Comparison of ENCODE assay signal across 11 cellular contexts in the genomic region with DNA sequence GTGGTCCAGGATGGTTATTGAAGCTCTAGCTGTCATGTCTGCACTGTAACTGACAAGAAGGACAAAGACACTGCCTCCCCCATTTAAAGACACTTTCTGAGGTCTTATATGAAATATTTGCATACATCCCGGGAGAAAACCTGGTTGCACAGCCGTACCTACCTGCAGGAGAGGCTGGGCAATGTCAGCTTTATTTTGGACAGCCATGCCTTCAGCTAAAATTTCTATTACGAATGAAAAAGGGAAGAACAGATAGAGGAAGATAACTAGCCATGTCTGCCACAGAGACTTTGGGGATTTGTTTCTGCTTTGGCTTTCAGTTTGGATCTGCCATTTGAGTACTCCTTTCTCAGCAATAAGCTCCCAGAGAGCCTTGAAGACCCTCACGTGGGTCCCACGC. TPM values are rescaled to one million over a fixed set of nuclear protein-coding genes. Genes with fewer than 3 reads are reported as not detected.
A peak's percentile ranks its signal among the peaks of the same experiment; 100 is the strongest.
DNase-seq lines count a peak whose midpoint lies in the region; ATAC-seq, FAIRE-seq and TF ChIP-seq lines count a peak whose summit lies in the region.
"Had no signal": no experiment of that assay in that cellular context is flagged by ENCODE, and none has a peak within 500 bp of the region (broad histone marks: within the 10 kb centered on the region; RNA-seq: fewer than 3 reads in every experiment).

No MANE protein-coding gene starts in this region.

- H3K27ac ChIP-seq in BLaER1 = peak overlapping the region; percentile 85

- H3K4me1 ChIP-seq in BLaER1 = peaks cover 86% of the 10 kb centered on the region

- H3K27me3 ChIP-seq in BLaER1 = no peaks in the 10 kb centered on the region

- peaks cover 85% of the 10 kb centered on the region for H3K4me1 Mint-ChIP-seq in activated naive CD8-positive, alpha-beta T cell treated with anti-CD3 and anti-CD28 coated beads for 36 hours
- H3K4me1 Mint-ChIP-seq in naive B cell = peaks cover 62 to 83% (median 75%) of the 10 kb centered on the region in 3 donors

- H3K36me3 Mint-ChIP-seq in activated naive CD8-positive, alpha-beta T cell treated with anti-CD3 and anti-CD28 coated beads for 36 hours = peaks cover 65% of the 10 kb centered on the region
- H3K36me3 Mint-ChIP-seq in naive B cell = peaks cover 15 to 19% of the 10 kb centered on the region in 2 donors

- H3K9me3 ChIP-seq in BLaER1 = no peaks in the 10 kb centered on the region; the same call in 1 of the 2 replicates

- TF ChIP-seq POLR2A in GM12891 (IDR thresholded peaks at IDR 0.05; ENCODE audit: low read depth, low read length) = peak; percentile 34; the same call in 1 of the 2 replicates

- peak overlapping the region; percentile 51; the same call in 1 of the 2 replicates for H3K4me3 ChIP-seq in BLaER1

- ATAC-seq in naive B cell (ENCODE audit: low read depth in 2 of 2) (no peak), GM19023 (IDR thresholded peaks at IDR 0.05; ENCODE audit: unreplicated experiment) (no peak), GM18517 (IDR thresholded peaks at IDR 0.05; ENCODE audit: unreplicated experiment) (no peak)

- H3K27me3 Mint-ChIP-seq in activated naive CD8-positive, alpha-beta T cell treated with anti-CD3 and anti-CD28 coated beads for 36 hours = no peaks in the 10 kb centered on the region
- H3K27me3 Mint-ChIP-seq in naive B cell = no peaks in the 10 kb centered on the region

- H3K9me3 Mint-ChIP-seq in activated naive CD8-positive, alpha-beta T cell treated with anti-CD3 and anti-CD28 coated beads for 36 hours = peaks cover 1% of the 10 kb centered on the region
- peaks cover 0 to 1% (median 0%) of the 10 kb centered on the region in 7 donors for H3K9me3 Mint-ChIP-seq in naive B cell

- H3K36me3 ChIP-seq in BLaER1 = peaks cover 47% of the 10 kb centered on the region

- H4K20me1 ChIP-seq in BLaER1 = no peaks in the 10 kb centered on the region

- no peak for DNase-seq in GM12891 (ENCODE audit: insufficient read length, low spot score)
- no peak for DNase-seq in activated naive CD8-positive, alpha-beta T cell treated with anti-CD3 and anti-CD28 coated beads for 36 hours
- no peak for DNase-seq in naive B cell
- DNase-seq in DMS 273 (lab: John Stamatoyannopoulos, UW; ENCODE audit: unreplicated experiment) = no peak
- no peak for DNase-seq in GM03348 (ENCODE audit: low spot score)
- DNase-seq: DMS53; NCI-H345; stimulated activated CD4-positive, alpha-beta T cell treated with anti-CD3 and anti-CD28 coated beads, Interleukin-1b, Interleukin-23, amount 100 ng/mL, for 48 hours had no signal

- H3K4me3 Mint-ChIP-seq in activated naive CD8-positive, alpha-beta T cell treated with anti-CD3 and anti-CD28 coated beads for 36 hours = peak overlapping the region; percentile 49
- H3K4me3 Mint-ChIP-seq in naive B cell = peak overlapping the region; percentile 67 to 95 (median 84)

- H3K4me2 ChIP-seq in BLaER1 = peak overlapping the region; percentile 94

- peak overlapping the region; percentile 63 for H3K9ac ChIP-seq in BLaER1

- FAIRE-seq in GM12891 (lab: Jason Lieb, UNC) = peak; percentile 13

- peak overlapping the region; percentile 96 for H3K27ac Mint-ChIP-seq in activated naive CD8-positive, alpha-beta T cell treated with anti-CD3 and anti-CD28 coated beads for 36 hours
- peak overlapping the region; percentile 71 to 98 (median 90) for H3K27ac Mint-ChIP-seq in naive B cell

TF ChIP-seq in GM12891, 5 proteins besides CTCF, POLR2A, EP300 and RAD21:
- 0 out of 2 replicates have a peak, but pooled peaks have one; percentile 19 for TF ChIP-seq POU2F2 (IDR thresholded peaks at IDR 0.05; ENCODE audit: low read depth, low read length)
- TF ChIP-seq POLR2AphosphoS5 (IDR thresholded peaks at IDR 0.05; ENCODE audit: low read depth, low read length) = no peak

RNA-seq across cellular contexts. Expression of gene SLC7A6, which starts 19.0 kb away (rescaled TPM):
- 27.0 TPM for polyA plus RNA-seq in GM12891 (2012; ENCODE audit: low read depth, missing spikeins)
- 10 to 100 TPM; 65.9 to 69.9 TPM for total RNA-seq in activated naive CD8-positive, alpha-beta T cell treated with anti-CD3 and anti-CD28 coated beads for 36 hours
- 10 to 100 TPM in 5 of 6 donors, 1 to 10 TPM in 1; 6.5 to 16.4 (median 13.5) TPM for polyA plus RNA-seq in naive B cell (ENCODE audit: low read depth in 6 of 6)

RNA-seq across cellular contexts. Expression of gene SLC7A6OS, which starts 27.4 kb away (rescaled TPM):
- polyA plus RNA-seq in GM12891 (2012; ENCODE audit: low read depth, missing spikeins) = 14.2 TPM
- total RNA-seq in activated naive CD8-positive, alpha-beta T cell treated with anti-CD3 and anti-CD28 coated beads for 36 hours = 10 to 100 TPM; 23.0 to 23.3 TPM
- 10 to 100 TPM; 14.0 to 26.1 (median 17.7) TPM for polyA plus RNA-seq in naive B cell (ENCODE audit: low read depth in 6 of 6)

RNA-seq across cellular contexts. Expression of gene PRMT7, which starts 27.5 kb away (rescaled TPM):
- polyA plus RNA-seq in GM12891 (2012; ENCODE audit: low read depth, missing spikeins) = 49.7 TPM
- total RNA-seq in activated naive CD8-positive, alpha-beta T cell treated with anti-CD3 and anti-CD28 coated beads for 36 hours = 10 to 100 TPM; 68.9 to 72.0 TPM
- 10 to 100 TPM; 14.8 to 34.8 (median 23.1) TPM for polyA plus RNA-seq in naive B cell (ENCODE audit: low read depth in 6 of 6)

RNA-seq across cellular contexts. Expression of gene PLA2G15, which starts 38.2 kb away (rescaled TPM):
- 6.5 TPM for polyA plus RNA-seq in GM12891 (2012; ENCODE audit: low read depth, missing spikeins)
- 1 to 10 TPM; 7.9 to 8.0 TPM for total RNA-seq in activated naive CD8-positive, alpha-beta T cell treated with anti-CD3 and anti-CD28 coated beads for 36 hours
- polyA plus RNA-seq in naive B cell (ENCODE audit: low read depth in 6 of 6) = 1 to 10 TPM in 5 of 6 donors, not detected in 1; 4.3 to 9.8 (median 5.8) TPM

RNA-seq across cellular contexts. Expression of gene ESRP2, which starts 47.4 kb away (rescaled TPM):
- polyA plus RNA-seq in GM12891 (2012; ENCODE audit: low read depth, missing spikeins) = 0.12 TPM
- 1 to 10 TPM in 1 of 2 experiments, under 1 TPM in 1; 0.92 to 1.2 TPM for total RNA-seq in activated naive CD8-positive, alpha-beta T cell treated with anti-CD3 and anti-CD28 coated beads for 36 hours
- 1 to 10 TPM in 2 of 6 donors, under 1 TPM in 3, not detected in 1; 0.32 to 2.8 (median 0.87) TPM for polyA plus RNA-seq in naive B cell (ENCODE audit: low read depth in 6 of 6)
